In genomic region chr12:47746523-47746922, GRCh38 we compare ENCODE assay signal across 1 cellular context.
TF ChIP-seq lines count a peak whose summit lies in the region.

No MANE protein-coding gene starts in this region.

TF ChIP-seq in H1, 55 proteins besides CTCF, POLR2A, EP300 and RAD21:
- no peak for TF ChIP-seq TAF1 (IDR thresholded peaks at IDR 0.05; ENCODE audit: low read depth, low read length)
- TF ChIP-seq SAP30 (IDR thresholded peaks at IDR 0.05; ENCODE audit: insufficient read depth, insufficient replicate concordance, low read length) = no peak
- no peak for TF ChIP-seq EZH2 (IDR thresholded peaks at IDR 0.05; ENCODE audit: low read depth, low read length, severe bottlenecking)
- TF ChIP-seq SP1 (IDR thresholded peaks at IDR 0.05; ENCODE audit: low read depth, low read length) = no peak
- no peak for TF ChIP-seq CTBP2 (IDR thresholded peaks at IDR 0.05; ENCODE audit: borderline replicate concordance, insufficient read depth, insufficient read length, low read length)
- TF ChIP-seq TEAD4 (IDR thresholded peaks at IDR 0.05; ENCODE audit: low read depth, low read length) = no peak
- TF ChIP-seq GTF2F1 (IDR thresholded peaks at IDR 0.05; ENCODE audit: borderline replicate concordance, low read depth, low read length) = no peak
- no peak for TF ChIP-seq SRF (IDR thresholded peaks at IDR 0.05; ENCODE audit: low read depth, low read length)
- no peak for TF ChIP-seq KDM1A (IDR thresholded peaks at IDR 0.05; ENCODE audit: borderline replicate concordance, low read length)
- TF ChIP-seq KDM4A (IDR thresholded peaks at IDR 0.05; ENCODE audit: low read depth, low read length, severe bottlenecking) = no peak
- TF ChIP-seq BACH1 (IDR thresholded peaks at IDR 0.05; ENCODE audit: low read length) = no peak
- no peak for TF ChIP-seq YY1 (IDR thresholded peaks at IDR 0.05; ENCODE audit: low read depth, low read length)
- TF ChIP-seq CHD2 (IDR thresholded peaks at IDR 0.05; ENCODE audit: low read length) = no peak
- no peak for TF ChIP-seq RNF2 (IDR thresholded peaks at IDR 0.05; ENCODE audit: borderline replicate concordance, low read depth, low read length, missing control alignments, poor library complexity, severe bottlenecking)
- TF ChIP-seq POLR2AphosphoS5 (IDR thresholded peaks at IDR 0.05; ENCODE audit: low read depth, low read length) = no peak
- no peak for TF ChIP-seq POU5F1 (IDR thresholded peaks at IDR 0.05; ENCODE audit: low read depth, low read length)
